Comparison of ENCODE assay signal across 8 cellular contexts in the genomic region with DNA sequence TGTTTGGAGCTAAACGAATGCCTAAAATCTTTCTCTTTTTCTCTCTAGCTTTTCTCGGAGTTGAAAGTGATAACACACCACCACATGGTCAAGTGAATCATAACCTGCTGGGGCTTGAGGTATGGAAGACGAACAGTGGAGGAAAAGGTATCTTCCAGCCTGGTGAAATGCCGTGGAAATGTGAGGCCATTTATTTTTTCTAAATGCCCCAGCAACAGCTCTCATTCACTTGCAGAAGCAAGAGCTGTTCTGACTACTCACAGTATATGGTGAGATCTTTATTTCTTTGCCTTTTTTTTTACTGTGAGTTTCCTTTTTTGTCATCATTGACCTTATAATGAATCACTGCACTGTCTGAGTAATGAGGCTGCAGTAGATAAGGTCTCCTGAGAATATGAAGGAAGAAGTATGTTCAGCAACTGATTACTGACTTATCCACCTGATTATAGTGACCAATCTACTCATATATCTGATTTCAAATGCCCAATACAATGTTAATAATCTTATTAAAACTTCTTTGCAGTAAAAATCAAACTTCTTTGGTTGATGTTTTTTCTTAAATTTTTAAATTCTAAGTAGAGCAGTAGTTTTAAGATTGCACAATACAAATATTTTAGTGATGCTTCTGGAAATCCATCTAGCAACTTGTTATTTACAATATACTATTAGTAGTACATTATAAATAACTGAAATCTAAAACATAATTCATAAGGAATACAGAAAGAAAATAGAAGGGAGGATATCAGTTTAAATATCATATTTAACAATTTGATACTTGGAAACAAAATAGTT.
DNase-seq lines count a peak whose midpoint lies in the region; ATAC-seq and TF ChIP-seq lines count a peak whose summit lies in the region.

No MANE protein-coding gene starts in this region.

- no peak for DNase-seq in NCI-H2107 treated with DMSO at 0.1 percent for 48 hours (lab: John Stamatoyannopoulos, UW; ENCODE audit: unreplicated experiment)
- no peak for DNase-seq in cerebellar cortex (ENCODE audit: low spot score)
- DNase-seq in NCI-H1105 treated with DMSO at 0.1 percent for 48 hours (lab: John Stamatoyannopoulos, UW) = no peak
- DNase-seq in activated T-cell treated with anti-CD3 and anti-CD28 coated beads for 4 hours = no peak

- WGBS in mesodermal cell (ENCODE audit: insufficient coverage in 2 of 2), 2 experiments = no CpG with 5 or more reads among the region's 4 CpGs

- H3K9me3 ChIP-seq in mesodermal cell (ENCODE audit: control insufficient read depth, low read length) = no peaks in the 10 kb centered on the region

- no peak overlapping the region for H3K4me3 ChIP-seq in mesodermal cell (ENCODE audit: extremely low read depth, insufficient read depth, low read length, poor library complexity, severe bottlenecking)

- ATAC-seq in GM18861 (IDR thresholded peaks at IDR 0.05; ENCODE audit: unreplicated experiment) (peak; percentile 91), HG02571 (IDR thresholded peaks at IDR 0.05; ENCODE audit: unreplicated experiment) (peak; percentile 61)

- no peaks in the 10 kb centered on the region for H3K36me3 ChIP-seq in mesodermal cell (ENCODE audit: control insufficient read depth, insufficient read depth, low read length)

- H3K27ac ChIP-seq in mesodermal cell (ENCODE audit: low read depth, low read length, severe bottlenecking) = peak overlapping the region; percentile 23

- H3K4me1 ChIP-seq in mesodermal cell (ENCODE audit: control insufficient read depth, insufficient read depth, low read length, poor library complexity, severe bottlenecking) = peaks cover 20% of the 10 kb centered on the region

TF ChIP-seq in PFSK-1, 5 proteins besides CTCF, POLR2A, EP300 and RAD21:
- no peak for TF ChIP-seq POLR2AphosphoS5 (IDR thresholded peaks at IDR 0.05; ENCODE audit: low read depth, low read length)
- TF ChIP-seq TAF1 (IDR thresholded peaks at IDR 0.05; ENCODE audit: borderline replicate concordance, insufficient read depth, low read length) = 0 out of 2 replicates have a peak, but pooled peaks have one; percentile 37
